23 cellular contexts compared by ENCODE assay signal in genomic region chr20:23605867-23606651, GRCh38. TPM values are rescaled to one million over a fixed set of nuclear protein-coding genes. Genes with fewer than 3 reads are reported as not detected.
DNase-seq lines count a peak whose midpoint lies in the region; ATAC-seq and TF ChIP-seq lines count a peak whose summit lies in the region.
"Had no signal": no experiment of that assay in that cellular context is flagged by ENCODE, and none has a peak within 500 bp of the region (broad histone marks: within the 10 kb centered on the region; RNA-seq: fewer than 3 reads in every experiment).

Gene CST9, minus strand, starts transcription at chr20:23605917. Its CDS starts 53 bp downstream, at chr20:23605864.

- H3K27me3 Mint-ChIP-seq in WTC11 (ENCODE audit: low read depth): peaks cover 26% of the 10 kb centered on the region; the same call in 1 of the 2 replicates
- peaks cover 0 to 6% of the 10 kb centered on the region in 2 donors for H3K27me3 Mint-ChIP-seq in stimulated activated naive B cell treated with anti-CD40 and anti-IgM and Interleukin-4, amounts not matched to agents 10 μg/mL and 1 μg/mL and 100 μg/mL, for 72 hours

- H3K79me1 ChIP-seq in mesendoderm (ENCODE audit: low read length): no peaks in the 10 kb centered on the region

- H3K36me3 Mint-ChIP-seq in WTC11: no peaks in the 10 kb centered on the region
- no peaks in the 10 kb centered on the region for H3K36me3 Mint-ChIP-seq in stimulated activated naive B cell treated with anti-CD40 and anti-IgM and Interleukin-4, amounts not matched to agents 10 μg/mL and 1 μg/mL and 100 μg/mL, for 72 hours

- CTCF ChIA-PET in WTC11 (lab: Charles Lee): interaction anchor here (0.5 to 4.1 kb wide), 7 partner anchors 21 to 225 kb away, joined by 3 to 56 read pairs (median 6); no protein-coding TSS in a partner anchor

- H3K9me3 Mint-ChIP-seq in WTC11: no peaks in the 10 kb centered on the region
- H3K9me3 Mint-ChIP-seq in stimulated activated naive B cell treated with anti-CD40 and anti-IgM and Interleukin-4, amounts not matched to agents 10 μg/mL and 1 μg/mL and 100 μg/mL, for 72 hours: no peaks in the 10 kb centered on the region
- H3K9me3 Mint-ChIP-seq: activated B cell treated with CpG ODN at 0.5 μM for 24 hours; effector memory CD8-positive, alpha-beta T cell had no signal

- no peaks in the 10 kb centered on the region for H3K9me3 ChIP-seq in right cardiac atrium (ENCODE audit: control insufficient read depth, low read length)
- no peaks in the 10 kb centered on the region for H3K9me3 ChIP-seq in gastroesophageal sphincter
- H3K9me3 ChIP-seq: Caco-2, colonic mucosa, esophagus squamous epithelium, right lobe of liver had no signal

- H3K27ac Mint-ChIP-seq in WTC11: no peak within 1 kb of the TSS
- H3K27ac Mint-ChIP-seq in stimulated activated naive B cell treated with anti-CD40 and anti-IgM and Interleukin-4, amounts not matched to agents 10 μg/mL and 1 μg/mL and 100 μg/mL, for 72 hours: peak within 1 kb of the TSS; percentile 33
- H3K27ac Mint-ChIP-seq: activated B cell treated with CpG ODN at 0.5 μM for 24 hours had no signal

- WGBS in right cardiac atrium: 63% methylated on average over 16 of the region's 16 CpGs
- WGBS in gastroesophageal sphincter (ENCODE audit: low coverage in 1 of 2), 2 donors: 17% methylated on average over 1 of the region's 16 CpGs
- WGBS in mesendoderm (ENCODE audit: extremely low coverage, insufficient coverage, low lambda C conversion rate): no CpG with 5 or more reads among the region's 16 CpGs

- H3K4me1 ChIP-seq in right cardiac atrium (ENCODE audit: control insufficient read depth, insufficient read depth, low read length): no peaks in the 10 kb centered on the region
- H3K4me1 ChIP-seq in gastroesophageal sphincter: peaks cover 0 to 36% (median 3%) of the 10 kb centered on the region in 3 donors
- no peaks in the 10 kb centered on the region for H3K4me1 ChIP-seq in mesendoderm (ENCODE audit: control insufficient read depth, low read depth, low read length)
- H3K4me1 ChIP-seq: Caco-2, colonic mucosa, right lobe of liver had no signal

- H3K18ac ChIP-seq in mesendoderm (ENCODE audit: low read length): no peak within 1 kb of the TSS

- TF ChIP-seq CTCF in WTC11 (IDR thresholded peaks at IDR 0.05): no peak
- TF ChIP-seq CTCF in gastroesophageal sphincter (IDR thresholded peaks at IDR 0.05): no peak

- H2BK15ac ChIP-seq in mesendoderm (replicated peaks; ENCODE audit: low read depth): no peak within 1 kb of the TSS

- H2BK5ac ChIP-seq in mesendoderm (ENCODE audit: low read length): no peak within 1 kb of the TSS

- DNase-seq in right cardiac atrium (no peak), Right ventricle myocardium superior (no peak), WTC11 (ENCODE audit: low spot score) (no peak), DMS114 treated with DMSO at 0.1 percent for 48 hours (lab: John Stamatoyannopoulos, UW; ENCODE audit: unreplicated experiment) (no peak), mesendoderm (no peak)
- DNase-seq in stimulated activated naive B cell treated with anti-CD40 and anti-IgM and Interleukin-4, amounts not matched to agents 10 μg/mL and 1 μg/mL and 100 μg/mL, for 72 hours: no peak
- DNase-seq: esophagus squamous epithelium had no signal

- H3K27ac ChIP-seq in right cardiac atrium (ENCODE audit: low read length): no peak within 1 kb of the TSS
- H3K27ac ChIP-seq in gastroesophageal sphincter: peak within 1 kb of the TSS in 3 of 4 donors; percentile 12 to 25 (median 15)
- no peak within 1 kb of the TSS for H3K27ac ChIP-seq in mesendoderm (ENCODE audit: low read depth, low read length)
- H3K27ac ChIP-seq: colonic mucosa, esophagus squamous epithelium, right lobe of liver had no signal

- H3K36me3 ChIP-seq in gastroesophageal sphincter (no peaks in the 10 kb centered on the region), mesendoderm (ENCODE audit: control insufficient read depth, insufficient read depth, low read length) (no peaks in the 10 kb centered on the region)
- H3K36me3 ChIP-seq: colonic mucosa, esophagus squamous epithelium, right lobe of liver had no signal

- H3K27me3 ChIP-seq in right cardiac atrium (ENCODE audit: control insufficient read depth, insufficient read depth) (no peaks in the 10 kb centered on the region), gastroesophageal sphincter (no peaks in the 10 kb centered on the region), mesendoderm (ENCODE audit: insufficient read depth, low read length, poor library complexity) (no peaks in the 10 kb centered on the region)
- H3K27me3 ChIP-seq: colonic mucosa, esophagus squamous epithelium, right lobe of liver had no signal

- no peak within 1 kb of the TSS for H3K56ac ChIP-seq in mesendoderm (ENCODE audit: low read length)

- ATAC-seq in right cardiac atrium (peak; percentile 8 to 28), Right ventricle myocardium superior (ENCODE audit: poor library complexity) (no peak), WTC11 (peak; percentile 12), gastroesophageal sphincter (peak; percentile 1), GM19467 (IDR thresholded peaks at IDR 0.05; ENCODE audit: unreplicated experiment) (no peak)
- no peak for ATAC-seq in stimulated activated naive B cell treated with anti-CD40 and anti-IgM and Interleukin-4, amounts not matched to agents 10 μg/mL and 1 μg/mL and 100 μg/mL, for 72 hours (replicated peaks)

- POLR2A ChIA-PET in WTC11 (lab: Charles Lee): no interaction called here

- no peak within 1 kb of the TSS for H3K4me3 Mint-ChIP-seq in WTC11
- no peak within 1 kb of the TSS for H3K4me3 Mint-ChIP-seq in stimulated activated naive B cell treated with anti-CD40 and anti-IgM and Interleukin-4, amounts not matched to agents 10 μg/mL and 1 μg/mL and 100 μg/mL, for 72 hours
- H3K4me3 Mint-ChIP-seq: activated B cell treated with CpG ODN at 0.5 μM for 24 hours; effector memory CD8-positive, alpha-beta T cell had no signal

- H3K4me1 Mint-ChIP-seq in WTC11: peaks cover 32% of the 10 kb centered on the region
- peaks cover 2 to 7% of the 10 kb centered on the region in 2 donors for H3K4me1 Mint-ChIP-seq in stimulated activated naive B cell treated with anti-CD40 and anti-IgM and Interleukin-4, amounts not matched to agents 10 μg/mL and 1 μg/mL and 100 μg/mL, for 72 hours
- H3K4me1 Mint-ChIP-seq: activated B cell treated with CpG ODN at 0.5 μM for 24 hours had no signal

- H3K4me2 ChIP-seq in mesendoderm (ENCODE audit: low read length): no peak within 1 kb of the TSS

- no peak for TF ChIP-seq POLR2A in gastroesophageal sphincter (IDR thresholded peaks at IDR 0.05)

- no peak within 1 kb of the TSS for H2AK5ac ChIP-seq in mesendoderm (ENCODE audit: low read length)

- H3K23ac ChIP-seq in mesendoderm (ENCODE audit: low read length): no peak within 1 kb of the TSS

- intact Hi-C loops in right cardiac atrium (cut with DNase I) (loop anchor here in 3 of 4 donors (10.0 kb wide), 1 partner anchor 161 kb away; no protein-coding TSS in a partner anchor), Right ventricle myocardium superior (cut with DNase I) (loop anchor here (10.0 kb wide), 1 partner anchor 161 kb away; no protein-coding TSS in a partner anchor)

- H3K4me3 ChIP-seq in right cardiac atrium (ENCODE audit: low read length) (no peak within 1 kb of the TSS), gastroesophageal sphincter (no peak within 1 kb of the TSS), mesendoderm (ENCODE audit: low read length) (no peak within 1 kb of the TSS)
- H3K4me3 ChIP-seq: colonic mucosa, esophagus squamous epithelium, right lobe of liver had no signal

- H3K4ac ChIP-seq in mesendoderm (ENCODE audit: low read depth, low read length): no peak within 1 kb of the TSS

- H4K5ac ChIP-seq in mesendoderm (ENCODE audit: low read length): no peak within 1 kb of the TSS

- H4K8ac ChIP-seq in mesendoderm (ENCODE audit: low read depth, low read length): no peak within 1 kb of the TSS

- no peak within 1 kb of the TSS for H2BK120ac ChIP-seq in mesendoderm (ENCODE audit: low read depth, low read length)

- TF ChIP-seq EP300 in gastroesophageal sphincter (IDR thresholded peaks at IDR 0.05): no peak

- H3K79me2 ChIP-seq in mesendoderm (ENCODE audit: control insufficient read depth, insufficient read depth, low read length): no peaks in the 10 kb centered on the region

- H3K9ac ChIP-seq in mesendoderm (ENCODE audit: low read length): no peak within 1 kb of the TSS

TF ChIP-seq in WTC11, 78 proteins besides CTCF, POLR2A, EP300 and RAD21:
- TF ChIP-seq ATF6 (CRISPR knock-in tag; IDR thresholded peaks at IDR 0.05): no peak
- 0 out of 2 replicates have a peak, but pooled peaks have one; percentile 45 for TF ChIP-seq MAX (CRISPR knock-in tag; IDR thresholded peaks at IDR 0.05)
- TF ChIP-seq CDX4 (CRISPR knock-in tag; IDR thresholded peaks at IDR 0.05; ENCODE audit: borderline replicate concordance): no peak

RNA-seq across cellular contexts. Expression of gene CST9, which starts in this region (rescaled TPM):
- not detected for total RNA-seq in right cardiac atrium
- not detected for polyA plus RNA-seq in right cardiac atrium
- total RNA-seq in Right ventricle myocardium superior: not detected
- not detected in 3 replicates for total RNA-seq in WTC11 (2021)
- total RNA-seq in gastroesophageal sphincter: not detected
- polyA plus RNA-seq in mesendoderm (2013, experiment 1 of 2): not detected
- 0.03 TPM for polyA plus RNA-seq in mesendoderm (2013, experiment 2 of 2)
- total RNA-seq: A673; activated B cell treated with CpG ODN at 0.5 μM for 24 hours; Caco-2; colonic mucosa; esophagus squamous epithelium; glomerular endothelial cell; LHCN-M2; liver; posterior vena cava; right lobe of liver; subcutaneous adipose tissue; T-helper 2 cell treated with Interferon-gamma antibody and Interleukin-4, amounts not matched to agents 100 ng/mL and 5 ng/mL, for 36 hours had no signal
- polyA plus RNA-seq: BJ, liver, neural cell had no signal

Comparison
In these comparisons a context has a peak if more than half of its experiments do, and no peak if none do; other contexts are left out.
1. Peak in ATAC-seq in right cardiac atrium; RNA of the gene not detected or under 1 TPM.
2. Peak in ATAC-seq in WTC11; RNA of the gene not detected or under 1 TPM.
3. Peak in ATAC-seq and H3K27ac ChIP-seq in gastroesophageal sphincter; RNA of the gene not detected or under 1 TPM.